In the genomic region with DNA sequence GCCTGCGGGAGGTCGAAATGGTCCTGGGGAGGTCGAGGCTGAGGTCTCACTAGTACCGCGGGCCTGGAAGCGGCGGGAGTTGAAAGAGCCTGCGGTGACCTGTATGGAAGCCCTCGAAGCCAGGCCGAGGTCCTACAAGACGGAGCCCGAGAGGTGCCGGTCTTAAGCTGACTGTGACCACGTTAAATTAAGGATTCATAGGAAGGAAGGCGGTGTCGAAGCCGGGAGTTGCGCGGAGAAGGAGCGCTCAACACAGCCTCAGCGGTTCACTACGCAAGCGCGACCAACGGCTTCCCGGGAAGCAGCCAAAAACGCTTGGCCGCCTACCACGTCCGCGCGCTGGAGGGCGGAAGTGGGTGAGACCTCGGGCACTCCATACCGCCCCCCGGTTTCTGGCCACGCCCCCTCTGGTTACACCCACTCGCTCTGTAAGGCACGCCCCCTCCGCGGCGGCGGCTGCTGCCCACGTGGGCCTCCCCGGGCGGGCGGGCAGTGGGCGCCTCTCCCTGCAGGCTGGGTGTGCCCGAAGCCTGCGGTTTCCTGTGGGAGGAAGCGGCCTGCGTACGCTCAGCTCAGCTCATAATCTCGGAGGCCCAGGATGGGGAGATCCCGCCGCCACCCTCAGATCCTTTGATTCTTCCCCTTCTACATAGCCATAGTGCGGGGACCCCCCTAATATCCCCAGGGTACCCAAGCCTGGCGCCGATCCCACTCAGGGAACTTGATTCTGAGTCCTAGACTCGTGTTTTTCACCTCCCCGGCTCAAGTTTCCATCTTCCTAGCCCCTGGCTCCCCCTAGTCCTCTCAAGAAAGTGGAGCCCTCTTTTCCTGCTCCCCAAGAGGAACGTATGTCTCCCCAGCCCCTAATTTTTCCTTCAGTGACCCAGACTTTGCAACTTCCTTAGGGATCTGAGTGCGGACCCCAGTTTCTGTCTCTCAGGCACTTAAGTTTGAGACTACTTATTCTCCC, we compare ENCODE assay signal across 8 cellular contexts. TPM values are rescaled to one million over a fixed set of nuclear protein-coding genes. Genes with fewer than 3 reads are reported as not detected.
A peak's percentile ranks its signal among the peaks of the same experiment; 100 is the strongest.
DNase-seq lines count a peak whose midpoint lies in the region; ATAC-seq and TF ChIP-seq lines count a peak whose summit lies in the region.

No MANE protein-coding gene starts in this region.

- TF ChIP-seq CTCF in GM13976 (IDR thresholded peaks at IDR 0.05; ENCODE audit: borderline replicate concordance, control extremely low read depth, extremely low read depth, insufficient read depth, missing control alignments): no peak
- TF ChIP-seq CTCF in heart left ventricle (IDR thresholded peaks at IDR 0.05): peak in 8 of 12 donors; percentile 12 to 45 (median 20)
- TF ChIP-seq CTCF in type B pancreatic cell (conservative IDR thresholded peaks at IDR 0.05): peak; percentile 29

- H3K27me3 ChIP-seq in adipocyte (replicated peaks; ENCODE audit: control insufficient read depth, insufficient read depth, low read length) (no peaks in the 10 kb centered on the region), heart left ventricle (no peaks in the 10 kb centered on the region)

- peak overlapping the region; percentile 91 for H3K9ac ChIP-seq in adipocyte (ENCODE audit: low read length)

- peak overlapping the region; percentile 79 to 100 (median 98) for H3K27ac ChIP-seq in heart left ventricle

- WGBS in heart left ventricle, 4 donors: 2 to 4% (median 3%) methylated on average over 27 to 63 of the region's 63 CpGs

- H3K4me1 Mint-ChIP-seq in type B pancreatic cell (ENCODE audit: unreplicated experiment): peaks cover 37% of the 10 kb centered on the region

- TF ChIP-seq POLR2A in heart left ventricle (IDR thresholded peaks at IDR 0.05): peak in 1 of 2 donors; percentile 86

- H3K9me3 ChIP-seq in adipocyte (ENCODE audit: control insufficient read depth, low read length) (no peaks in the 10 kb centered on the region), heart left ventricle (no peaks in the 10 kb centered on the region)

- H3K4me1 ChIP-seq in adipocyte (ENCODE audit: control insufficient read depth, insufficient read depth, low read length) (peaks cover 23% of the 10 kb centered on the region), heart left ventricle (peaks cover 0 to 60% (median 33%) of the 10 kb centered on the region in 12 donors)

- H3K36me3 ChIP-seq in adipocyte (ENCODE audit: control insufficient read depth, insufficient read depth, low read length, severe bottlenecking) (no peaks in the 10 kb centered on the region), heart left ventricle (no peaks in the 10 kb centered on the region)

- intact Hi-C loops in heart left ventricle (cut with DNase I): loop anchor here in 6 of 10 donors (1.0 to 10.0 kb wide), 9 partner anchors 11 to 265 kb away; partner anchors contain the start of genes SYNGR4 (in 3 of the 6), TMEM143 (in 3 of the 6), KDELR1 (in 2 of the 6) and GRIN2D (in 1 of the 6)
- intact Hi-C loops in posterior cingulate gyrus (cut with DNase I): loop anchor here (2.0 to 5.0 kb wide), 2 partner anchors 13 to 40 kb away; partner anchors contain the start of genes SYNGR4 and TMEM143

- no peaks in the 10 kb centered on the region for H3K9me3 Mint-ChIP-seq in type B pancreatic cell

- peak overlapping the region; percentile 95 for H3K4me3 Mint-ChIP-seq in type B pancreatic cell

- H3K27me3 Mint-ChIP-seq in type B pancreatic cell: no peaks in the 10 kb centered on the region

- no peaks in the 10 kb centered on the region for H3K36me3 Mint-ChIP-seq in type B pancreatic cell

- ATAC-seq in HG02852 (IDR thresholded peaks at IDR 0.05; ENCODE audit: unreplicated experiment) (peak; percentile 55), heart left ventricle (peak; percentile 89 to 93 (median 92))

- in situ Hi-C loops in GM13976 (cut with MboI; ENCODE audit: low sequenced_read_pairs, unreplicated experiment): loop anchor here (25.0 kb wide), 1 partner anchor 265 kb away; no protein-coding TSS in a partner anchor

- H3K4me3 ChIP-seq in adipocyte (ENCODE audit: low read length) (peak overlapping the region; percentile 81), heart left ventricle (peak overlapping the region; percentile 30 to 77 (median 60))

- peak overlapping the region; percentile 97 for H3K27ac Mint-ChIP-seq in type B pancreatic cell

- DNase-seq in GM13976 (ENCODE audit: low spot score) (peak; percentile 96), NCI-H1436 (lab: John Stamatoyannopoulos, UW) (peak; percentile 99), SW 1271 (lab: John Stamatoyannopoulos, UW) (peak; percentile 76 to 90), adipocyte (ENCODE audit: low read depth) (peak; percentile 100), heart left ventricle (peak; percentile 99 to 100 (median 99)), posterior cingulate gyrus (peak; percentile 93 to 100 (median 96)), type B pancreatic cell (ENCODE audit: extremely low spot score, unreplicated experiment) (peak; percentile 98)

RNA-seq across cellular contexts. Expression of gene EMP3, which starts 3.4 kb away (rescaled TPM):
- total RNA-seq in heart left ventricle: 100 to 1,000 TPM in 1 of 9 donors, 10 to 100 TPM in 8; 17.7 to 105 (median 57.8) TPM
- polyA plus RNA-seq in heart left ventricle: 10 to 100 TPM; 60.5 to 91.9 TPM
- 3.8 and 47.8 TPM in 2 replicates for total RNA-seq in type B pancreatic cell (ENCODE audit: low replicate concordance)

RNA-seq across cellular contexts. Expression of gene TMEM143, which starts 41.8 kb away (rescaled TPM):
- total RNA-seq in heart left ventricle: 10 to 100 TPM; 28.3 to 96.1 (median 66.2) TPM
- polyA plus RNA-seq in heart left ventricle: 10 to 100 TPM; 12.9 to 41.0 TPM
- total RNA-seq in type B pancreatic cell (ENCODE audit: low replicate concordance): 8.6 and 12.8 TPM in 2 replicates

RNA-seq across cellular contexts. Expression of gene SYNGR4, which starts 42.3 kb away (rescaled TPM):
- total RNA-seq in heart left ventricle (not detected), type B pancreatic cell (ENCODE audit: low replicate concordance) (not detected in 2 replicates)
- not detected for polyA plus RNA-seq in heart left ventricle

RNA-seq across cellular contexts. Expression of gene ZNF114, which starts 52.0 kb away (rescaled TPM):
- total RNA-seq in heart left ventricle (1 to 10 TPM in 1 of 9 donors, under 1 TPM in 6, not detected in 2; 0.16 to 1.5 (median 0.32) TPM), type B pancreatic cell (ENCODE audit: low replicate concordance) (1.5 and 7.4 TPM in 2 replicates)
- polyA plus RNA-seq in heart left ventricle: 1 to 10 TPM in 1 of 2 donors, under 1 TPM in 1; 0.19 to 1.0 TPM

Comparison
In these comparisons a context has a peak if more than half of its experiments do, and no peak if none do; other contexts are left out.
1. Peak in every context shown above with its lines: DNase-seq, ATAC-seq, H3K4me3 ChIP-seq and H3K27ac ChIP-seq.